ENCODE assay signal across 7 cellular contexts in the genomic region with DNA sequence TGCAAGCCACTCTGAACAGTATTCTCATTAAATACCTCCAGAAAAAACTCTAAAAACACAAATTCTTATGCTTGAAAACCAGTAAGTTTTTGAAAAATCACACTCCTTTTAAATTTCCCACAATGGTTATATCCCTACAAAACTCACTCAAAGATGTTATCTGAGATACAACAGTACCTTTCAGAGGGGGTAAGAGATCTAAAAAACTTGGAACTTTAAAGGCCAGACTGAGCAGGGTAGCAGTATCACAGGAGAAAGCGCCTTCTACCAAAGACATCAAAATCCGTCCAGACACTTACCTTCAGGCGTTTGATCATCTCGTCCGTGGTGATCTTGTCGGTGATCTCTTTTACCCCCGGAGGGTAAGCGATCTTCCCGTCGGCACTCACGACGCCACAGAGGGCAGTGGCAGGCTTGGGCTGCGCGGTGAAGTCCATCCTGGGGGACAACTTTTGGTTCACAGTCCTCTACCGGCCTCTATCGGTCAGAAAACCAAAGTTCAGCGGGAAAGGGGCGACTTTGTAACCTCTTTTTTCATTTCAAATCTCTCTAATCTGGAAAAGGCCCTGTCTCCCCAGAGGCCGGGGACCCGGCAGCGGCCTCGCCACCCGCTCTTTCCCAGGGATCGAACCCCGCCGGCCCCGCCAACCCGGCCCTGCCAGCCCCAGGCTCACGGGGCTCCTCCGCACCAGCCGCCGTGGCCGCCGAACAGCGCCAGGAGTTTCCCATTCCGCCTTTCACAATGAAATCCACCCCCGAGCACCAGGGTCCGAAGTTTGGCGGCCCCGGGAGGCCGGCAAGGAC. TPM values are rescaled to one million over a fixed set of nuclear protein-coding genes. Genes with fewer than 3 reads are reported as not detected.
A peak's percentile ranks its signal among the peaks of the same experiment; 100 is the strongest.
DNase-seq lines count a peak whose midpoint lies in the region; ATAC-seq and TF ChIP-seq lines count a peak whose summit lies in the region.

No MANE protein-coding gene starts in this region.

- H3K9ac ChIP-seq in smooth muscle cell (ENCODE audit: low read depth): peak overlapping the region; percentile 97

- H3F3A ChIP-seq in smooth muscle cell (ENCODE audit: low read depth): peaks cover 4% of the 10 kb centered on the region

- ATAC-seq in GM18502 (IDR thresholded peaks at IDR 0.05; ENCODE audit: poor library complexity, unreplicated experiment) (peak; percentile 44), HG03103 (IDR thresholded peaks at IDR 0.05; ENCODE audit: low read depth, unreplicated experiment) (peak; percentile 32)

- no peaks in the 10 kb centered on the region for H3K27me3 ChIP-seq in smooth muscle cell (ENCODE audit: low read depth)

- 3% methylated on average over 40 of the region's 41 CpGs for WGBS in smooth muscle cell (ENCODE audit: low lambda C conversion rate)

- H3K4me3 ChIP-seq in smooth muscle cell: peak overlapping the region; percentile 97

- H3K9me3 ChIP-seq in smooth muscle cell (replicated peaks; ENCODE audit: low read depth): no peaks in the 10 kb centered on the region

- H3K79me2 ChIP-seq in smooth muscle cell (ENCODE audit: low read depth): peaks cover 56% of the 10 kb centered on the region

- peak overlapping the region; percentile 94 for H2AFZ ChIP-seq in smooth muscle cell (ENCODE audit: low read depth)

- H3K36me3 ChIP-seq in smooth muscle cell (ENCODE audit: low read depth): no peaks in the 10 kb centered on the region

- peaks cover 47% of the 10 kb centered on the region for H4K20me1 ChIP-seq in smooth muscle cell (ENCODE audit: low read depth)

- DNase-seq in NCI-H2196 treated with DMSO at 0.1 percent for 48 hours (lab: John Stamatoyannopoulos, UW; ENCODE audit: unreplicated experiment) (peak; percentile 66), inferior parietal cortex (ENCODE audit: extremely low spot score) (peak; percentile 88), smooth muscle cell (lab: John Stamatoyannopoulos, UW; ENCODE audit: unreplicated experiment) (peak; percentile 55)
- peak; percentile 19 to 35 (median 25) for DNase-seq in activated CD4-positive, CD25-positive, alpha-beta regulatory T cell (lab: John Stamatoyannopoulos, UW)
- peak; percentile 57 for DNase-seq in central memory CD4-positive, alpha-beta T cell

- TF ChIP-seq CTCF in smooth muscle cell (IDR thresholded peaks at IDR 0.05; ENCODE audit: borderline replicate concordance, insufficient read depth, poor library complexity, severe bottlenecking): peak; percentile 73

- peaks cover 17% of the 10 kb centered on the region for H3K4me1 ChIP-seq in smooth muscle cell (ENCODE audit: low read depth)

- H3K27ac ChIP-seq in smooth muscle cell (ENCODE audit: low read depth): peak overlapping the region; percentile 93

- H3K4me2 ChIP-seq in smooth muscle cell: peak overlapping the region; percentile 86

RNA-seq across cellular contexts. Expression of a gene that starts 1.4 kb away (rescaled TPM):
- total RNA-seq in smooth muscle cell: 57.5 and 61.3 TPM in 2 replicates
- 18.3 and 19.4 TPM in 2 replicates for polyA plus RNA-seq in smooth muscle cell

Comparison
In these comparisons a context has a peak if more than half of its experiments do, and no peak if none do; other contexts are left out.
1. Peak in every context shown above with its lines: DNase-seq, ATAC-seq, H3K4me3 ChIP-seq and H3K27ac ChIP-seq.
2. DNase-seq: peak in every context shown above with its lines; median percentile 88 in inferior parietal cortex; 66 in NCI-H2196 treated with DMSO at 0.1 percent for 48 hours; 57 in central memory CD4-positive, alpha-beta T cell; 55 in smooth muscle cell; 25 in activated CD4-positive, CD25-positive, alpha-beta regulatory T cell.